ENCODE assay signal across 12 cellular contexts in genomic region chr15:73941044-73941443, GRCh38. TPM values are rescaled to one million over a fixed set of nuclear protein-coding genes. Genes with fewer than 3 reads are reported as not detected.
DNase-seq lines count a peak whose midpoint lies in the region; ATAC-seq and TF ChIP-seq lines count a peak whose summit lies in the region.
"Had no signal": no experiment of that assay in that cellular context is flagged by ENCODE, and none has a peak within 500 bp of the region (broad histone marks: within the 10 kb centered on the region; RNA-seq: fewer than 3 reads in every experiment).

No MANE protein-coding gene starts in this region.

- H3K4me1 Mint-ChIP-seq in stimulated activated naive B cell treated with anti-CD40 and anti-IgM and Interleukin-4, amounts not matched to agents 10 μg/mL and 1 μg/mL and 100 μg/mL, for 72 hours, result peaks cover 4 to 9% of the 10 kb centered on the region in 2 donors

- no peaks in the 10 kb centered on the region for H3K9me3 ChIP-seq in breast epithelium

- DNase-seq in ELR (ENCODE audit: low read depth) (peak; percentile 94), SK-N-DZ (ENCODE audit: low spot score) (peak; percentile 40), foreskin keratinocyte (peak in 1 of 2 donors; percentile 37), skeletal muscle cell (ENCODE audit: low read depth) (peak; percentile 95), breast epithelium (ENCODE audit: low spot score in 2 of 2) (no peak)
- DNase-seq in stimulated activated naive B cell treated with anti-CD40 and anti-IgM and Interleukin-4, amounts not matched to agents 10 μg/mL and 1 μg/mL and 100 μg/mL, for 72 hours, result no peak
- no peak for DNase-seq in stimulated activated CD4-positive, alpha-beta T cell treated with anti-CD3 and anti-CD28 coated beads, Interleukin-4, amount 100 ng/mL, for 4 hours
- DNase-seq: activated CD8-positive, alpha-beta memory T cell treated with anti-CD3 and anti-CD28 coated beads, Interleukin-2, amount 10 ng/mL, durations not matched to agents 7 days and 5 days; DMS79 treated with DMSO at 0.1 percent for 48 hours; MV-4-11; stimulated activated CD4-positive, alpha-beta T cell treated with anti-CD3 and anti-CD28 coated beads, Interleukin-2, amount 100 ng/mL, for 24 hours had no signal

- TF ChIP-seq POLR2A in breast epithelium (IDR thresholded peaks at IDR 0.05), result no peak

- peaks cover 13% of the 10 kb centered on the region for H3K27me3 ChIP-seq in foreskin keratinocyte
- no peaks in the 10 kb centered on the region for H3K27me3 ChIP-seq in breast epithelium

- H3K4me1 ChIP-seq in foreskin keratinocyte, result no peaks in the 10 kb centered on the region
- no peaks in the 10 kb centered on the region for H3K4me1 ChIP-seq in breast epithelium

- ATAC-seq in foreskin keratinocyte (peak; percentile 16), GM19395 (IDR thresholded peaks at IDR 0.05; ENCODE audit: unreplicated experiment) (no peak)
- ATAC-seq in stimulated activated naive B cell treated with anti-CD40 and anti-IgM and Interleukin-4, amounts not matched to agents 10 μg/mL and 1 μg/mL and 100 μg/mL, for 72 hours (replicated peaks), result no peak

- no peak overlapping the region for H3K27ac Mint-ChIP-seq in stimulated activated naive B cell treated with anti-CD40 and anti-IgM and Interleukin-4, amounts not matched to agents 10 μg/mL and 1 μg/mL and 100 μg/mL, for 72 hours
- H3K27ac Mint-ChIP-seq: activated CD8-positive, alpha-beta memory T cell treated with anti-CD3 and anti-CD28 coated beads, Interleukin-2, amount 10 ng/mL, durations not matched to agents 7 days and 5 days had no signal

- TF ChIP-seq CTCF in foreskin keratinocyte (conservative IDR thresholded peaks at IDR 0.05) (no peak), breast epithelium (IDR thresholded peaks at IDR 0.05) (no peak)

- H3K36me3 Mint-ChIP-seq in stimulated activated naive B cell treated with anti-CD40 and anti-IgM and Interleukin-4, amounts not matched to agents 10 μg/mL and 1 μg/mL and 100 μg/mL, for 72 hours, result no peaks in the 10 kb centered on the region
- H3K36me3 Mint-ChIP-seq: activated CD8-positive, alpha-beta memory T cell treated with anti-CD3 and anti-CD28 coated beads, Interleukin-2, amount 10 ng/mL, durations not matched to agents 7 days and 5 days had no signal

- H3K36me3 ChIP-seq in breast epithelium, result no peaks in the 10 kb centered on the region

- intact Hi-C loops in breast epithelium (cut with DNase I; ENCODE audit: low total_unique reads), result no loop called here

- H3K4me3 Mint-ChIP-seq in stimulated activated naive B cell treated with anti-CD40 and anti-IgM and Interleukin-4, amounts not matched to agents 10 μg/mL and 1 μg/mL and 100 μg/mL, for 72 hours, result no peak overlapping the region
- H3K4me3 Mint-ChIP-seq: activated CD8-positive, alpha-beta memory T cell treated with anti-CD3 and anti-CD28 coated beads, Interleukin-2, amount 10 ng/mL, durations not matched to agents 7 days and 5 days had no signal

- no peak overlapping the region for H3K27ac ChIP-seq in foreskin keratinocyte
- H3K27ac ChIP-seq in breast epithelium, result peak overlapping the region in 1 of 2 donors; percentile 57

- H3K9me3 Mint-ChIP-seq in stimulated activated naive B cell treated with anti-CD40 and anti-IgM and Interleukin-4, amounts not matched to agents 10 μg/mL and 1 μg/mL and 100 μg/mL, for 72 hours, result no peaks in the 10 kb centered on the region

- H3K27me3 Mint-ChIP-seq in stimulated activated naive B cell treated with anti-CD40 and anti-IgM and Interleukin-4, amounts not matched to agents 10 μg/mL and 1 μg/mL and 100 μg/mL, for 72 hours, result peaks cover 10 to 19% of the 10 kb centered on the region in 2 donors
- H3K27me3 Mint-ChIP-seq: activated CD8-positive, alpha-beta memory T cell treated with anti-CD3 and anti-CD28 coated beads, Interleukin-2, amount 10 ng/mL, durations not matched to agents 7 days and 5 days had no signal

- H3K4me3 ChIP-seq in skeletal muscle cell (ENCODE audit: low read depth, low read length), result no peak overlapping the region
- H3K4me3 ChIP-seq in breast epithelium, result no peak overlapping the region

RNA-seq across cellular contexts. Expression of gene LOXL1, which starts 14.8 kb away (rescaled TPM):
- 29.4 and 31.5 TPM in 2 replicates for polyA plus RNA-seq in SK-N-DZ (2014; cell fraction: cytosol; rRNA removed)
- 24.0 and 26.1 TPM in 2 replicates for polyA plus RNA-seq in SK-N-DZ (2014; cell fraction: nucleus; rRNA removed)
- total RNA-seq in foreskin keratinocyte (8.1 and 13.3 TPM in 2 replicates), breast epithelium (10 to 100 TPM in 2 of 3 donors, 1 to 10 TPM in 1; 5.6 to 11.3 (median 10.8) TPM)
- polyA plus RNA-seq in foreskin keratinocyte, result 9.7 and 14.9 TPM in 2 replicates

RNA-seq across cellular contexts. Expression of gene STOML1, which starts 51.1 kb away (rescaled TPM):
- 10.7 and 13.9 TPM in 2 replicates for polyA plus RNA-seq in SK-N-DZ (2014; cell fraction: cytosol; rRNA removed)
- polyA plus RNA-seq in SK-N-DZ (2014; cell fraction: nucleus; rRNA removed), result 6.9 and 16.8 TPM in 2 replicates
- total RNA-seq in foreskin keratinocyte (15.7 and 18.3 TPM in 2 replicates), breast epithelium (10 to 100 TPM in 1 of 3 donors, 1 to 10 TPM in 2; 8.5 to 10.7 (median 9.7) TPM)
- 17.4 and 19.2 TPM in 2 replicates for polyA plus RNA-seq in foreskin keratinocyte

RNA-seq across cellular contexts. Expression of gene PML, which starts 53.5 kb away (rescaled TPM):
- polyA plus RNA-seq in SK-N-DZ (2014; cell fraction: cytosol; rRNA removed), result 9.1 and 14.0 TPM in 2 replicates
- polyA plus RNA-seq in SK-N-DZ (2014; cell fraction: nucleus; rRNA removed), result 13.7 and 17.4 TPM in 2 replicates
- total RNA-seq in foreskin keratinocyte, result 81.5 and 92.6 TPM in 2 replicates
- 88.0 and 91.4 TPM in 2 replicates for polyA plus RNA-seq in foreskin keratinocyte
- total RNA-seq in breast epithelium, result 100 to 1,000 TPM in 1 of 3 donors, 10 to 100 TPM in 2; 37.8 to 103 (median 49.8) TPM

Comparison
In these comparisons a context has a peak if more than half of its experiments do, and no peak if none do; other contexts are left out.
1. DNase-seq: peak in ELR (single experiment), SK-N-DZ (single experiment) and skeletal muscle cell (single experiment); none in stimulated activated naive B cell treated with anti-CD40 and anti-IgM and Interleukin-4, amounts not matched to agents 10 μg/mL and 1 μg/mL and 100 μg/mL, for 72 hours (single experiment), stimulated activated CD4-positive, alpha-beta T cell treated with anti-CD3 and anti-CD28 coated beads, Interleukin-4, amount 100 ng/mL, for 4 hours (0 of 2) and breast epithelium (0 of 2).